Comparison of ENCODE assay signal across 10 cellular contexts in the genomic region with DNA sequence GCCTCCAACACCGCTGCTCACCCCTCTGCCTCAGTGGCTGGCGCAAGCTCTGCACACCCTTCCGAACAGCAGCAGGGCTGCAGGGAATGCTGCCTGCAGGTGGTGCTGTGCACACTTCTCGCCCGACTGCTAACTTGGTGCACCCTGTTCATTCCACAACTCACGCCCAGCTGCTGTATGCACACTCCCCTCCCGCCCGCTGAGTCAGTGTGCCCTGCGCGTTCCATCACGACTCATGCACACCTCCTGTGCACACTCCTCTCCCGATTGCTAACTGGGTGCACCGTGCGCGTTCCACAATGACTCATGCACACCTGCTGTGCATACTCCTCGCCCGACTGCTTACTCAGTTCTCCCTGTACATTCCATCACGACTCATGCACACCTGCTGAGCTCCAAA. TPM values are rescaled to one million over a fixed set of nuclear protein-coding genes. Genes with fewer than 3 reads are reported as not detected.
A peak's percentile ranks its signal among the peaks of the same experiment; 100 is the strongest.
DNase-seq lines count a peak whose midpoint lies in the region; ATAC-seq and TF ChIP-seq lines count a peak whose summit lies in the region.
"Had no signal": no experiment of that assay in that cellular context is flagged by ENCODE, and none has a peak within 500 bp of the region (broad histone marks: within the 10 kb centered on the region; RNA-seq: fewer than 3 reads in every experiment).

No MANE protein-coding gene starts in this region.

- H3K36me3 Mint-ChIP-seq in CD4-positive, alpha-beta T cell (ENCODE audit: low read depth) = no peaks in the 10 kb centered on the region

- no peaks in the 10 kb centered on the region for H3K4me1 Mint-ChIP-seq in CD4-positive, alpha-beta T cell (ENCODE audit: low read depth)

- peaks cover 86% of the 10 kb centered on the region for H3K27me3 Mint-ChIP-seq in CD4-positive, alpha-beta T cell

- no peaks in the 10 kb centered on the region for H3K9me3 ChIP-seq in CD4-positive, alpha-beta T cell (ENCODE audit: control insufficient read depth, low read length)
- no peaks in the 10 kb centered on the region for H3K9me3 ChIP-seq in right lobe of liver
- H3K9me3 ChIP-seq in spleen = peaks cover 0 to 4% (median 0%) of the 10 kb centered on the region in 8 donors

- no peak for TF ChIP-seq POLR2A in right lobe of liver (IDR thresholded peaks at IDR 0.05)
- TF ChIP-seq POLR2A in spleen (IDR thresholded peaks at IDR 0.05) = no peak

- no peaks in the 10 kb centered on the region for H3K36me3 ChIP-seq in right lobe of liver
- no peaks in the 10 kb centered on the region for H3K36me3 ChIP-seq in spleen

- H3K4me3 ChIP-seq in right lobe of liver = no peak overlapping the region
- H3K4me3 ChIP-seq in spleen = no peak overlapping the region

- 42% methylated on average over 15 of the region's 18 CpGs for WGBS in right lobe of liver (ENCODE audit: insufficient coverage, low coverage, low lambda C conversion rate, missing lambda C conversion rate)
- WGBS in spleen, 5 donors = 46 to 56% (median 49%) methylated on average over 18 of the region's 18 CpGs

- no peak overlapping the region for H3K27ac Mint-ChIP-seq in CD4-positive, alpha-beta T cell
- H3K27ac Mint-ChIP-seq: T-helper 2 cell treated with Interferon-gamma antibody and Interleukin-4, amounts not matched to agents 5 μg/mL and 100 μg/mL, for 36 hours had no signal

- peaks cover 49% of the 10 kb centered on the region for H3K27me3 ChIP-seq in CD4-positive, alpha-beta T cell (ENCODE audit: control insufficient read depth, insufficient read depth, low read length)
- H3K27me3 ChIP-seq in right lobe of liver (no peaks in the 10 kb centered on the region), spleen (replicated peaks in 1 of 7) (peaks cover 0 to 90% (median 5%) of the 10 kb centered on the region in 7 donors)

- H3K4me1 ChIP-seq in right lobe of liver (no peaks in the 10 kb centered on the region), spleen (no peaks in the 10 kb centered on the region)

- DNase-seq in CD4-positive, alpha-beta T cell = no peak
- DNase-seq in SK-MEL-5 (ENCODE audit: low read depth, low spot score) (peak; percentile 60), right lobe of liver (peak in 1 of 3 donors; percentile 55), NCI-H187 (lab: John Stamatoyannopoulos, UW) (no peak), spleen (no peak), NCI-H1436 treated with DMSO at 0.1 percent for 48 hours (lab: John Stamatoyannopoulos, UW) (no peak)
- no peak for DNase-seq in NK-92 treated with Interleukin-12 subunit alpha and Interleukin-12 subunit beta, amount 100 ng/mL, for 24 hours (lab: John Stamatoyannopoulos, UW)

- POLR2A ChIA-PET in CD4-positive, alpha-beta T cell (lab: Charles Lee) = no interaction called here

- TF ChIP-seq CTCF in CD4-positive, alpha-beta T cell (IDR thresholded peaks at IDR 0.05) = no peak
- TF ChIP-seq CTCF in right lobe of liver (IDR thresholded peaks at IDR 0.05) (peak in 2 of 4 donors; percentile 22 to 54), spleen (IDR thresholded peaks at IDR 0.05 in 8 of 11, conservative IDR thresholded peaks at IDR 0.05 in 3 of 11) (peak in 1 of 11 experiments; percentile 21)

- H3K27ac ChIP-seq in CD4-positive, alpha-beta T cell (ENCODE audit: low read depth, low read length) = no peak overlapping the region
- H3K27ac ChIP-seq in right lobe of liver = no peak overlapping the region
- H3K27ac ChIP-seq in spleen = no peak overlapping the region

- no peaks in the 10 kb centered on the region for H3K9me3 Mint-ChIP-seq in CD4-positive, alpha-beta T cell
- H3K9me3 Mint-ChIP-seq: T-helper 2 cell treated with Interferon-gamma antibody and Interleukin-4, amounts not matched to agents 5 μg/mL and 100 μg/mL, for 36 hours had no signal

- CTCF ChIA-PET in CD4-positive, alpha-beta T cell (lab: Charles Lee) = no interaction called here

- H3K4me3 Mint-ChIP-seq in CD4-positive, alpha-beta T cell = no peak overlapping the region
- H3K4me3 Mint-ChIP-seq: T-helper 2 cell treated with Interferon-gamma antibody and Interleukin-4, amounts not matched to agents 5 μg/mL and 100 μg/mL, for 36 hours had no signal

- intact Hi-C loops in CD4-positive, alpha-beta T cell (cut with DNase I, micrococcal nuclease) = no loop called here
- intact Hi-C loops in right lobe of liver (cut with DNase I) = no loop called here
- intact Hi-C loops in spleen (cut with DNase I; ENCODE audit: low total_unique reads) = no loop called here

- peak; percentile 34 for ATAC-seq in CD4-positive, alpha-beta T cell (ENCODE audit: poor library complexity)
- ATAC-seq in GM21723 (IDR thresholded peaks at IDR 0.05; ENCODE audit: unreplicated experiment) = peak; percentile 75
- ATAC-seq in right lobe of liver = peak in 3 of 4 donors; percentile 52 to 79 (median 57)

- in situ Hi-C loops in SK-MEL-5 (cut with HindIII; ENCODE audit: low pct_unique_long_range_greater_than_20kb, low sequenced_read_pairs) = no loop called here

RNA-seq across cellular contexts. Expression of a gene that starts 21.5 kb away (rescaled TPM):
- total RNA-seq in CD4-positive, alpha-beta T cell = under 1 TPM in 1 of 2 experiments, not detected in 1; 0.14 TPM
- 0.56 and 0.90 TPM in 2 replicates for total RNA-seq in SK-MEL-5 (2014; rRNA removed; shearing (Covaris generic))
- polyA plus RNA-seq in SK-MEL-5 (2015; cell fraction: cytosol; rRNA removed) = 1.8 and 2.0 TPM in 2 replicates
- polyA plus RNA-seq in SK-MEL-5 (2015; cell fraction: nucleus; rRNA removed) = 1.2 and 4.6 TPM in 2 replicates
- total RNA-seq in right lobe of liver (under 1 TPM; 0.07 to 0.68 (median 0.42) TPM), spleen (1 to 10 TPM in 4 of 7 donors, under 1 TPM in 3; 0.17 to 8.1 (median 2.1) TPM)
- polyA plus RNA-seq in spleen = 1 to 10 TPM in 1 of 3 donors, under 1 TPM in 2; 0.05 to 1.4 (median 0.26) TPM
- total RNA-seq: fibroblast of lung had no signal
- polyA plus RNA-seq: fibroblast of lung had no signal
